In the genomic region with DNA sequence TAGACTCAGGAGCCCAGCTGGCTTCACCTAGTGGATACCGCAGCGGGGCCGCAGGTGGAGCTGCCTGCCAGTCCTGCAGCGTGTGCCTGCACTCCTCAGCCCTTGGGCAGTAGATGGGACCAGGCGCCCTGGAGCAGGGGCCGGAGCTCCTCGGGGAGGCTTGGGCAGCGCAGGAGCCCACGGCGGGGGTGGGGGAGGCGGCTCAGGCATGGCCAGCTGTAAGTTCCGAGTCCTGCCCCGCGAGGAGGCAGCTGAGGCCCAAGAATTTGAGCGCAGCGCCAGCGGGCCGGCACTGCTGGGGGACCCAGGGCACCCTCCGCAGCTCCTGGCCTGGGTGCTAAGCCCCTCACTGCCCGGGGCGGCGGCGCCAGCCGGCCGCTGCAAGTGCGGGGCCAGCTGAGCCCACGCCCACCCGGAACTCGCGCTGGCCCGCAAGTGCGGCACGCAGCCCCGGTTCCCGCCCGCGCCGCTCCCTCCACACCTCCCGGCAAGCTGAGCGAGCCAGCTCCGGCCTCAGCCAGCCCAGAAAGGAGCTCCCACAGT, we compare ENCODE assay signal across 21 cellular contexts. TPM values are rescaled to one million over a fixed set of nuclear protein-coding genes. Genes with fewer than 3 reads are reported as not detected.
"Had no signal": no experiment of that assay in that cellular context is flagged by ENCODE, and none has a peak within 500 bp of the region (broad histone marks: within the 10 kb centered on the region; RNA-seq: fewer than 3 reads in every experiment).

No MANE protein-coding gene starts in this region.

- H3K9ac ChIP-seq: KMS-11 had no signal

- H3K27ac ChIP-seq: KMS-11, SJCRH30 had no signal

- ATAC-seq: HepG2, SK-N-SH treated with all-trans-retinoic acid at 6 μM for 48 hours had no signal

- H3K4me3 ChIP-seq: SJCRH30 had no signal

- DNase-seq: IMR-90, Kasumi-1, MM.1S, NCI-H1092 treated with DMSO at 0.1 percent for 48 hours, NCI-H1436, NCI-H187, NCI-H2029, NCI-H2081 treated with DMSO at 0.1 percent for 48 hours, NCI-H2171, NCI-H226, NCI-H446, NCI-H510A, NCI-H524 treated with DMSO at 0.1 percent for 48 hours, NCI-H69, NCI-H774, RPMI8226, SHP77 treated with DMSO at 0.1 percent for 48 hours, SJCRH30 had no signal

- H3K27me3 ChIP-seq: SJCRH30 had no signal

- H3K9me3 ChIP-seq: SJCRH30 had no signal

RNA-seq across cellular contexts. Expression of a gene that starts 52.7 kb away (rescaled TPM):
- total RNA-seq: SJCRH30 had no signal
- polyA plus RNA-seq: HepG2 had no signal
